ENCODE assay signal across 27 cellular contexts in genomic region chr5:59756373-59757035, GRCh38.
DNase-seq lines count a peak whose midpoint lies in the region; ATAC-seq and TF ChIP-seq lines count a peak whose summit lies in the region.
"Had no signal": no experiment of that assay in that cellular context is flagged by ENCODE, and none has a peak within 500 bp of the region (broad histone marks: within the 10 kb centered on the region; RNA-seq: fewer than 3 reads in every experiment).

No MANE protein-coding gene starts in this region.

- no TSS peak for BruUV-seq in PC-3 (replicated peaks; lab: Mats Ljungman, UMichigan)

- TF ChIP-seq CTCF in PC-3 (conservative IDR thresholded peaks at IDR 0.05; ENCODE audit: low read depth, low read length): no peak

- no peaks in the 10 kb centered on the region for H3K27me3 Mint-ChIP-seq in activated T-helper 17 cell treated with anti-CD3 and anti-CD28 coated beads, Interleukin-2, amount 50 U/mL, for 72 hours
- H3K27me3 Mint-ChIP-seq in activated CD4-positive, alpha-beta memory T cell treated with anti-CD3 and anti-CD28 coated beads for 36 hours: peaks cover 1% of the 10 kb centered on the region
- H3K27me3 Mint-ChIP-seq: CD4-positive, CD25-positive, alpha-beta regulatory T cell; effector memory CD8-positive, alpha-beta T cell had no signal

- intact Hi-C loops in PC-3 (cut with micrococcal nuclease): no loop called here
- intact Hi-C loops in Right ventricle myocardium superior (cut with DNase I): no loop called here
- intact Hi-C loops in cardiac septum (cut with DNase I): loop anchor here (5.0 kb wide), 1 partner anchor 36 kb away; no protein-coding TSS in a partner anchor
- intact Hi-C loops in activated CD4-positive, alpha-beta memory T cell treated with anti-CD3 and anti-CD28 coated beads for 36 hours (cut with micrococcal nuclease): no loop called here

- H3K4me1 ChIP-seq in PC-3 (ENCODE audit: insufficient read depth, low read length): peaks cover 52% of the 10 kb centered on the region
- H3K4me1 ChIP-seq: esophagus muscularis mucosa, psoas muscle, vagina had no signal

- H3K27me3 ChIP-seq in PC-3 (ENCODE audit: low read length): no peaks in the 10 kb centered on the region
- H3K27me3 ChIP-seq: esophagus muscularis mucosa, foreskin keratinocyte, SJCRH30, vagina had no signal

- no peaks in the 10 kb centered on the region for H4K20me1 ChIP-seq in PC-3 (ENCODE audit: low read length)

- no peak overlapping the region for H3K4me3 Mint-ChIP-seq in activated T-helper 17 cell treated with anti-CD3 and anti-CD28 coated beads, Interleukin-2, amount 50 U/mL, for 72 hours
- no peak overlapping the region for H3K4me3 Mint-ChIP-seq in activated CD4-positive, alpha-beta memory T cell treated with anti-CD3 and anti-CD28 coated beads for 36 hours
- H3K4me3 Mint-ChIP-seq: activated T-helper 1 cell treated with anti-CD3 and anti-CD28 coated beads, Interleukin-12 subunit alpha, Interleukin-12 subunit beta, Interleukin-2, Interleukin-4 antibody, amounts not matched to agents 30 ng/mL and 10 ng/mL and 1 ng/mL, durations not matched to agents 14 hours and 24 hours and 36 hours; CD4-positive, CD25-positive, alpha-beta regulatory T cell; effector memory CD8-positive, alpha-beta T cell; naive thymus-derived CD4-positive, alpha-beta T cell had no signal

- ATAC-seq in PC-3 (no peak), Right ventricle myocardium superior (ENCODE audit: poor library complexity) (no peak)
- ATAC-seq in activated T-helper 17 cell treated with anti-CD3 and anti-CD28 coated beads, Interleukin-2, amount 50 U/mL, for 72 hours (replicated peaks): no peak
- ATAC-seq: effector memory CD8-positive, alpha-beta T cell; foreskin keratinocyte; left cardiac atrium; naive thymus-derived CD4-positive, alpha-beta T cell; stimulated activated naive CD8-positive, alpha-beta T cell treated with anti-CD3 and anti-CD28 coated beads, Interleukin-15, Interleukin-2, amounts not matched to agents 100 U/mL and 50 U/mL, for 24 hours had no signal

- POLR2A ChIA-PET in PC-3 (lab: Charles Lee; ENCODE audit: unreplicated experiment): interaction anchor here (0.7 kb wide), 1 partner anchor 205 kb away, joined by 4 read pairs; no protein-coding TSS in a partner anchor
- POLR2A ChIA-PET in activated CD4-positive, alpha-beta memory T cell treated with anti-CD3 and anti-CD28 coated beads for 36 hours (lab: Charles Lee): no interaction called here

- H3K9ac ChIP-seq in PC-3 (ENCODE audit: low read length): no peak overlapping the region

- no peak overlapping the region for H3K27ac Mint-ChIP-seq in activated T-helper 17 cell treated with anti-CD3 and anti-CD28 coated beads, Interleukin-2, amount 50 U/mL, for 72 hours
- H3K27ac Mint-ChIP-seq in activated CD4-positive, alpha-beta memory T cell treated with anti-CD3 and anti-CD28 coated beads for 36 hours: no peak overlapping the region
- H3K27ac Mint-ChIP-seq: activated T-helper 1 cell treated with anti-CD3 and anti-CD28 coated beads, Interleukin-12 subunit alpha, Interleukin-12 subunit beta, Interleukin-2, Interleukin-4 antibody, amounts not matched to agents 30 ng/mL and 10 ng/mL and 1 ng/mL, durations not matched to agents 14 hours and 24 hours and 36 hours; CD4-positive, CD25-positive, alpha-beta regulatory T cell; effector memory CD8-positive, alpha-beta T cell; naive thymus-derived CD4-positive, alpha-beta T cell had no signal

- no peak overlapping the region for H3K4me3 ChIP-seq in PC-3 (ENCODE audit: low read length)
- H3K4me3 ChIP-seq: esophagus muscularis mucosa, psoas muscle, SJCRH30, vagina had no signal

- H3K9me3 ChIP-seq in PC-3 (ENCODE audit: low read length): no peaks in the 10 kb centered on the region
- H3K9me3 ChIP-seq: esophagus muscularis mucosa, psoas muscle, SJCRH30, vagina had no signal

- H3K9me2 ChIP-seq in PC-3 (replicated peaks; ENCODE audit: low read length): no peaks in the 10 kb centered on the region

- CTCF ChIA-PET in PC-3 (lab: Charles Lee): no interaction called here
- CTCF ChIA-PET in activated CD4-positive, alpha-beta memory T cell treated with anti-CD3 and anti-CD28 coated beads for 36 hours (lab: Charles Lee): interaction anchor here (0.7 kb wide), 1 partner anchor 366 kb away, joined by 6 read pairs; no protein-coding TSS in a partner anchor

- no peaks in the 10 kb centered on the region for H3K36me3 ChIP-seq in PC-3 (ENCODE audit: low read depth, low read length)
- H3K36me3 ChIP-seq: esophagus muscularis mucosa, SJCRH30, vagina had no signal

- H3K27ac ChIP-seq in PC-3 (ENCODE audit: low read length): peak overlapping the region; percentile 42
- H3K27ac ChIP-seq: esophagus muscularis mucosa, foreskin keratinocyte, psoas muscle, SJCRH30, vagina had no signal

- DNase-seq in ELR (ENCODE audit: low read depth) (peak; percentile 45), PC-3 (peak; percentile 60), glomerular visceral epithelial cell (ENCODE audit: extremely low spot score) (peak; percentile 78), renal cortical epithelial cell (ENCODE audit: low read depth) (peak; percentile 88), Right ventricle myocardium superior (no peak), cardiac septum (ENCODE audit: low spot score) (no peak)
- DNase-seq in activated CD4-positive, alpha-beta memory T cell treated with anti-CD3 and anti-CD28 coated beads for 36 hours: no peak
- DNase-seq: activated CD4-positive, CD25-positive, alpha-beta regulatory T cell; activated naive CD4-positive, alpha-beta T cell treated with anti-CD3 and anti-CD28 coated beads, Interleukin-2, amount 50 U/mL, for 16 hours; CD4-positive, CD25-positive, alpha-beta regulatory T cell; cortex of kidney; DMS 273 treated with DMSO at 0.1 percent for 48 hours; effector memory CD8-positive, alpha-beta T cell; KBM-7; left cardiac atrium; naive thymus-derived CD4-positive, alpha-beta T cell; NCI-H1436 treated with DMSO at 0.1 percent for 48 hours; NCI-H510A; psoas muscle; SJCRH30; stimulated activated naive CD8-positive, alpha-beta T cell treated with anti-CD3 and anti-CD28 coated beads, Interleukin-15, Interleukin-2, amounts not matched to agents 100 U/mL and 50 U/mL, for 24 hours; T-helper 1 cell had no signal

- H3K4me2 ChIP-seq in PC-3 (ENCODE audit: low read length): peak overlapping the region; percentile 12; the same call in 1 of the 2 replicates

- no peaks in the 10 kb centered on the region for H3K4me1 Mint-ChIP-seq in activated T-helper 17 cell treated with anti-CD3 and anti-CD28 coated beads, Interleukin-2, amount 50 U/mL, for 72 hours
- H3K4me1 Mint-ChIP-seq in activated CD4-positive, alpha-beta memory T cell treated with anti-CD3 and anti-CD28 coated beads for 36 hours (ENCODE audit: low read depth): no peaks in the 10 kb centered on the region
- H3K4me1 Mint-ChIP-seq: naive thymus-derived CD4-positive, alpha-beta T cell had no signal

- H2AFZ ChIP-seq in PC-3 (ENCODE audit: low read length): no peak overlapping the region

- no peaks in the 10 kb centered on the region for H3K9me3 Mint-ChIP-seq in activated T-helper 17 cell treated with anti-CD3 and anti-CD28 coated beads, Interleukin-2, amount 50 U/mL, for 72 hours
- no peaks in the 10 kb centered on the region for H3K9me3 Mint-ChIP-seq in activated CD4-positive, alpha-beta memory T cell treated with anti-CD3 and anti-CD28 coated beads for 36 hours
- H3K9me3 Mint-ChIP-seq: activated T-helper 1 cell treated with anti-CD3 and anti-CD28 coated beads, Interleukin-12 subunit alpha, Interleukin-12 subunit beta, Interleukin-2, Interleukin-4 antibody, amounts not matched to agents 30 ng/mL and 10 ng/mL and 1 ng/mL, durations not matched to agents 14 hours and 24 hours and 36 hours had no signal

- H3K79me2 ChIP-seq in PC-3 (ENCODE audit: low read length): no peaks in the 10 kb centered on the region

- H3K36me3 Mint-ChIP-seq in activated T-helper 17 cell treated with anti-CD3 and anti-CD28 coated beads, Interleukin-2, amount 50 U/mL, for 72 hours (ENCODE audit: low read depth): no peaks in the 10 kb centered on the region
- H3K36me3 Mint-ChIP-seq in activated CD4-positive, alpha-beta memory T cell treated with anti-CD3 and anti-CD28 coated beads for 36 hours: no peaks in the 10 kb centered on the region
- H3K36me3 Mint-ChIP-seq: CD4-positive, CD25-positive, alpha-beta regulatory T cell; naive thymus-derived CD4-positive, alpha-beta T cell had no signal

- no peaks in the 10 kb centered on the region for H3F3A ChIP-seq in PC-3 (ENCODE audit: low read length, unreplicated experiment)

Comparison
In these comparisons a context has a peak if more than half of its experiments do, and no peak if none do; other contexts are left out.
1. DNase-seq: peak in ELR (single experiment), PC-3 (single experiment), glomerular visceral epithelial cell (single experiment) and renal cortical epithelial cell (single experiment); none in Right ventricle myocardium superior (single experiment), cardiac septum (single experiment) and activated CD4-positive, alpha-beta memory T cell treated with anti-CD3 and anti-CD28 coated beads for 36 hours (single experiment).